Comparison of ENCODE assay signal across 24 cellular contexts in genomic region chr5:172699423-172699822, GRCh38. TPM values are rescaled to one million over a fixed set of nuclear protein-coding genes. Genes with fewer than 3 reads are reported as not detected.
DNase-seq lines count a peak whose midpoint lies in the region; ATAC-seq, FAIRE-seq and TF ChIP-seq lines count a peak whose summit lies in the region.
"Had no signal": no experiment of that assay in that cellular context is flagged by ENCODE, and none has a peak within 500 bp of the region (broad histone marks: within the 10 kb centered on the region; RNA-seq: fewer than 3 reads in every experiment).

No MANE protein-coding gene starts in this region.

- H3K4ac ChIP-seq in mesenchymal stem cell (ENCODE audit: low read depth in 1 of 2, low read length in 2 of 2): no peak overlapping the region

- H3K36me3 Mint-ChIP-seq in GM23338 (ENCODE audit: low read depth): no peaks in the 10 kb centered on the region
- no peaks in the 10 kb centered on the region for H3K36me3 Mint-ChIP-seq in naive thymus-derived CD4-positive, alpha-beta T cell
- H3K36me3 Mint-ChIP-seq: IgD-negative memory B cell had no signal

- H2BK5ac ChIP-seq in mesenchymal stem cell (ENCODE audit: low read depth, low read length, poor library complexity, severe bottlenecking): no peak overlapping the region

- no peaks in the 10 kb centered on the region for H4K20me1 ChIP-seq in GM23338 (replicated peaks; ENCODE audit: insufficient read depth)

- TF ChIP-seq CTCF in GM23338 (conservative IDR thresholded peaks at IDR 0.05; ENCODE audit: low read depth in 2 of 2) (no peak), WERI-Rb-1 (IDR thresholded peaks at IDR 0.05; ENCODE audit: low read depth, low read length) (no peak), suprapubic skin (IDR thresholded peaks at IDR 0.05) (no peak)

- H3K27me3 Mint-ChIP-seq in GM23338 (ENCODE audit: insufficient read depth, low read depth, poor library complexity): peaks cover 27% of the 10 kb centered on the region
- peaks cover 15 to 33% (median 28%) of the 10 kb centered on the region in 5 donors for H3K27me3 Mint-ChIP-seq in naive thymus-derived CD4-positive, alpha-beta T cell

- intact Hi-C loops in naive thymus-derived CD4-positive, alpha-beta T cell (cut with micrococcal nuclease): loop anchor here (5.0 kb wide), 2 partner anchors 417 to 512 kb away; partner anchors contain the start of genes STK10 (in 1 of the 2) and UBTD2 (in 1 of the 2)

- H3F3A ChIP-seq in GM23338 (replicated peaks; ENCODE audit: low read depth): 0 out of 2 replicates have a peak, but pooled peaks cover 3% of the 10 kb centered on the region

- H3K18ac ChIP-seq in mesenchymal stem cell (ENCODE audit: low read depth in 1 of 2, low read length in 2 of 2): no peak overlapping the region

- H3K9me3 Mint-ChIP-seq in GM23338: no peaks in the 10 kb centered on the region
- no peaks in the 10 kb centered on the region for H3K9me3 Mint-ChIP-seq in naive thymus-derived CD4-positive, alpha-beta T cell
- H3K9me3 Mint-ChIP-seq: CD8-positive, alpha-beta T cell; IgD-negative memory B cell had no signal

- H3K4me3 Mint-ChIP-seq in GM23338: peak overlapping the region; percentile 12; the same call in 1 of the 3 replicates
- no peak overlapping the region for H3K4me3 Mint-ChIP-seq in naive thymus-derived CD4-positive, alpha-beta T cell
- H3K4me3 Mint-ChIP-seq: CD8-positive, alpha-beta T cell; IgD-negative memory B cell had no signal

- H3K4me1 Mint-ChIP-seq in GM23338: peaks cover 42% of the 10 kb centered on the region
- peaks cover 0 to 24% (median 20%) of the 10 kb centered on the region in 7 donors for H3K4me1 Mint-ChIP-seq in naive thymus-derived CD4-positive, alpha-beta T cell

- 77% methylated on average over 5 of the region's 6 CpGs for WGBS in mesenchymal stem cell
- 46% methylated on average over 6 of the region's 6 CpGs for WGBS in suprapubic skin

- no peak for ATAC-seq in GM23338
- ATAC-seq in naive thymus-derived CD4-positive, alpha-beta T cell: no peak
- no peak for ATAC-seq in GM18502 (IDR thresholded peaks at IDR 0.05; ENCODE audit: poor library complexity, unreplicated experiment)
- ATAC-seq: CD8-positive, alpha-beta T cell; GM12878 had no signal

- H2BK12ac ChIP-seq in mesenchymal stem cell (ENCODE audit: low read length in 2 of 2): no peak overlapping the region

- POLR2A ChIA-PET in naive thymus-derived CD4-positive, alpha-beta T cell (lab: Charles Lee): no interaction called here

- H3K36me3 ChIP-seq in GM23338 (ENCODE audit: insufficient read depth) (no peaks in the 10 kb centered on the region), WERI-Rb-1 (no peaks in the 10 kb centered on the region), mesenchymal stem cell (ENCODE audit: control insufficient read depth in 1 of 2, insufficient read depth in 2 of 2, low read depth in 1 of 2, low read length in 2 of 2) (no peaks in the 10 kb centered on the region), suprapubic skin (no peaks in the 10 kb centered on the region)
- no peaks in the 10 kb centered on the region for H3K36me3 ChIP-seq in naive thymus-derived CD4-positive, alpha-beta T cell (ENCODE audit: control insufficient read depth in 2 of 3, insufficient read depth in 3 of 3, low read length in 3 of 3)

- CTCF ChIA-PET in naive thymus-derived CD4-positive, alpha-beta T cell (lab: Charles Lee): interaction anchor here (1.0 kb wide), 1 partner anchor 237 kb away, joined by 3 read pairs; no protein-coding TSS in a partner anchor

- H3K27me3 ChIP-seq in GM23338 (ENCODE audit: insufficient read depth) (peaks cover 16% of the 10 kb centered on the region; the same call in 1 of the 2 replicates), WERI-Rb-1 (ENCODE audit: insufficient read depth, low read depth, severe bottlenecking) (no peaks in the 10 kb centered on the region), mesenchymal stem cell (ENCODE audit: control insufficient read depth in 1 of 2, insufficient read depth in 1 of 2, low read length in 2 of 2) (peaks cover 41 to 46% of the 10 kb centered on the region in 2 experiments), suprapubic skin (no peaks in the 10 kb centered on the region)
- no peaks in the 10 kb centered on the region for H3K27me3 ChIP-seq in naive thymus-derived CD4-positive, alpha-beta T cell (ENCODE audit: control insufficient read depth in 2 of 2, insufficient read depth in 2 of 2, low read length in 2 of 2)

- H2AFZ ChIP-seq in GM23338 (peak overlapping the region; percentile 90; the same call in 1 of the 2 replicates), mesenchymal stem cell (ENCODE audit: low read depth, low read length) (no peak overlapping the region)

- no peak overlapping the region for H3K14ac ChIP-seq in mesenchymal stem cell (ENCODE audit: low read length in 2 of 2)

- TF ChIP-seq POLR2A in suprapubic skin (IDR thresholded peaks at IDR 0.05): no peak
- TF ChIP-seq POLR2A in GM12892 (IDR thresholded peaks at IDR 0.05; ENCODE audit: low read depth, low read length): no peak

- no peak overlapping the region for H4K91ac ChIP-seq in mesenchymal stem cell (ENCODE audit: low read length)

- peaks cover 20% of the 10 kb centered on the region; the same call in 1 of the 2 replicates for H3K4me1 ChIP-seq in GM23338 (ENCODE audit: insufficient read depth)
- H3K4me1 ChIP-seq in mesenchymal stem cell (ENCODE audit: control insufficient read depth, insufficient read depth, low read depth, low read length): peaks cover 13% of the 10 kb centered on the region
- H3K4me1 ChIP-seq in suprapubic skin: peaks cover 45% of the 10 kb centered on the region
- H3K4me1 ChIP-seq in naive thymus-derived CD4-positive, alpha-beta T cell (ENCODE audit: control insufficient read depth in 2 of 2, insufficient read depth in 2 of 2, low read length in 2 of 2): peaks cover 5 to 10% of the 10 kb centered on the region in 2 donors

- no peaks in the 10 kb centered on the region for H3K9me3 ChIP-seq in WERI-Rb-1 (ENCODE audit: severe bottlenecking)
- H3K9me3 ChIP-seq in mesenchymal stem cell (ENCODE audit: control insufficient read depth, low read length): no peaks in the 10 kb centered on the region
- H3K9me3 ChIP-seq in suprapubic skin: no peaks in the 10 kb centered on the region
- H3K9me3 ChIP-seq in naive thymus-derived CD4-positive, alpha-beta T cell (ENCODE audit: control insufficient read depth in 2 of 3, low read length in 3 of 3): no peaks in the 10 kb centered on the region
- H3K9me3 ChIP-seq: Caco-2 had no signal

- no peaks in the 10 kb centered on the region for H3K9me2 ChIP-seq in GM23338 (ENCODE audit: insufficient read depth)

- no peaks in the 10 kb centered on the region for H3K79me1 ChIP-seq in mesenchymal stem cell (replicated peaks; ENCODE audit: low read length, poor library complexity, severe bottlenecking)

- no peak for DNase-seq in GM23338 (ENCODE audit: low spot score)
- DNase-seq in WERI-Rb-1: peak; percentile 39
- no peak for DNase-seq in mesenchymal stem cell
- no peak for DNase-seq in suprapubic skin (ENCODE audit: low spot score in 2 of 2)
- no peak for DNase-seq in GM12892 (ENCODE audit: insufficient read length)
- DNase-seq in naive thymus-derived CD4-positive, alpha-beta T cell: no peak
- DNase-seq: Caco-2; CD8-positive, alpha-beta T cell; HCEC 1CT; NCI-H1048; NCI-H1694; NCI-H2029 treated with DMSO at 0.1 percent for 48 hours; NCI-H446 treated with DMSO at 0.1 percent for 48 hours; NCI-H526; RPMI8226; SHP77 had no signal

- H3K23ac ChIP-seq in mesenchymal stem cell (ENCODE audit: low read length in 2 of 2): no peak overlapping the region

- TF ChIP-seq EP300 in suprapubic skin (IDR thresholded peaks at IDR 0.05): no peak

- no peak overlapping the region for H3K9ac ChIP-seq in mesenchymal stem cell (ENCODE audit: low read length)
- H3K9ac ChIP-seq: KMS-11 had no signal

- no peaks in the 10 kb centered on the region for H3K79me2 ChIP-seq in GM23338 (replicated peaks; ENCODE audit: insufficient read depth)

- no peak for FAIRE-seq in GM12892 (lab: Jason Lieb, UNC)
- FAIRE-seq: G401.6, GM12878, H1 had no signal

- peak overlapping the region; percentile 56 for H2BK15ac ChIP-seq in mesenchymal stem cell (ENCODE audit: low read depth, poor library complexity, severe bottlenecking)

- no peak overlapping the region for H2BK120ac ChIP-seq in mesenchymal stem cell (ENCODE audit: low read depth, low read length)

- H2AK5ac ChIP-seq in mesenchymal stem cell (ENCODE audit: low read length, severe bottlenecking): no peak overlapping the region

- H3K27ac Mint-ChIP-seq in GM23338: no peak overlapping the region
- H3K27ac Mint-ChIP-seq in naive thymus-derived CD4-positive, alpha-beta T cell: peak overlapping the region in 1 of 9 donors; percentile 27
- H3K27ac Mint-ChIP-seq: CD8-positive, alpha-beta T cell; IgD-negative memory B cell had no signal

- H4K8ac ChIP-seq in mesenchymal stem cell (ENCODE audit: low read length): no peak overlapping the region

- H3K4me3 ChIP-seq in GM23338 (no peak overlapping the region), WERI-Rb-1 (ENCODE audit: low read depth, low read length) (no peak overlapping the region), mesenchymal stem cell (ENCODE audit: insufficient read depth in 1 of 2, low read depth in 1 of 2, low read length in 2 of 2) (no peak overlapping the region), suprapubic skin (no peak overlapping the region)
- H3K4me3 ChIP-seq in naive thymus-derived CD4-positive, alpha-beta T cell (ENCODE audit: low read length): no peak overlapping the region
- H3K4me3 ChIP-seq: GM12878 had no signal

- H3K4me2 ChIP-seq in GM23338: peak overlapping the region; percentile 79
- no peak overlapping the region for H3K4me2 ChIP-seq in mesenchymal stem cell (ENCODE audit: low read length, poor library complexity, severe bottlenecking)
- H3K4me2 ChIP-seq: KMS-11 had no signal

- H3K27ac ChIP-seq in GM23338 (ENCODE audit: low read depth): no peak overlapping the region
- H3K27ac ChIP-seq in WERI-Rb-1: no peak overlapping the region
- H3K27ac ChIP-seq in mesenchymal stem cell (ENCODE audit: low read length, poor library complexity, severe bottlenecking): no peak overlapping the region
- peak overlapping the region; percentile 36 for H3K27ac ChIP-seq in suprapubic skin
- H3K27ac ChIP-seq in naive thymus-derived CD4-positive, alpha-beta T cell (ENCODE audit: low read depth, low read length): no peak overlapping the region
- H3K27ac ChIP-seq: C4-2B, HL-60, KMS-11 had no signal

TF ChIP-seq in GM23338, 12 proteins besides CTCF, POLR2A, EP300 and RAD21 (continues in another document):
- no peak for TF ChIP-seq EZH2phosphoT487 (IDR thresholded peaks at IDR 0.05; ENCODE audit: unreplicated experiment)
- TF ChIP-seq JUNB (IDR thresholded peaks at IDR 0.05; ENCODE audit: unreplicated experiment): no peak
- TF ChIP-seq ZNF114 (CRISPR knock-in tag; IDR thresholded peaks at IDR 0.05): no peak
- TF ChIP-seq CREB1 (CRISPR knock-in tag; IDR thresholded peaks at IDR 0.05; ENCODE audit: low read depth): no peak

RNA-seq across cellular contexts. Expression of gene NEURL1B, which starts 58.4 kb away (rescaled TPM):
- 11.4 and 13.3 TPM in 2 replicates for total RNA-seq in GM23338 (2014; rRNA removed; shearing (Covaris generic))
- 1.9 and 2.1 TPM in 2 replicates for polyA plus RNA-seq in GM23338 (2016; fragmentation: Nextera tagmentation; extraction: Ambion mirVana)
- 2.0 TPM for polyA plus RNA-seq in mesenchymal stem cell (2013, experiment 1 of 2)
- polyA plus RNA-seq in mesenchymal stem cell (2013, experiment 2 of 2): 1.8 TPM
- 10 to 100 TPM; 18.5 to 40.9 (median 30.4) TPM for total RNA-seq in suprapubic skin
- 0.25 TPM for polyA plus RNA-seq in GM12892 (2012; ENCODE audit: missing spikeins)
- 1 to 10 TPM in 1 of 5 experiments, under 1 TPM in 4; 0.05 to 3.4 (median 0.34) TPM for total RNA-seq in naive thymus-derived CD4-positive, alpha-beta T cell
- under 1 TPM in 1 of 2 donors, not detected in 1; 0.11 TPM for polyA plus RNA-seq in naive thymus-derived CD4-positive, alpha-beta T cell
- polyA plus RNA-seq: IgD-negative memory B cell had no signal
